12 cellular contexts compared by ENCODE assay signal in genomic region chr16:457732-458400, GRCh38. TPM values are rescaled to one million over a fixed set of nuclear protein-coding genes. Genes with fewer than 3 reads are reported as not detected.
A peak's percentile ranks its signal among the peaks of the same experiment; 100 is the strongest.
DNase-seq lines count a peak whose midpoint lies in the region; ATAC-seq and TF ChIP-seq lines count a peak whose summit lies in the region.
"Had no signal": no experiment of that assay in that cellular context is flagged by ENCODE, and none has a peak within 500 bp of the region (broad histone marks: within the 10 kb centered on the region; RNA-seq: fewer than 3 reads in every experiment).

No MANE protein-coding gene starts in this region.

- peak overlapping the region in 3 of 4 donors; percentile 59 to 79 (median 68) for H3K27ac ChIP-seq in gastroesophageal sphincter
- no peak overlapping the region for H3K27ac ChIP-seq in neuronal stem cell (replicated peaks; ENCODE audit: low read length)
- H3K27ac ChIP-seq in aorta (ENCODE audit: low read depth in 1 of 2, low read length in 2 of 2): peak overlapping the region in 1 of 2 donors; percentile 21

- peaks cover 0 to 34% (median 8%) of the 10 kb centered on the region in 3 donors for H3K4me1 ChIP-seq in gastroesophageal sphincter
- H3K4me1 ChIP-seq in neuronal stem cell (ENCODE audit: control insufficient read depth in 2 of 2, insufficient read depth in 1 of 2, low read depth in 1 of 2, low read length in 2 of 2): peaks cover 7 to 8% of the 10 kb centered on the region in 2 donors
- no peaks in the 10 kb centered on the region for H3K4me1 ChIP-seq in aorta (ENCODE audit: control insufficient read depth in 1 of 2, insufficient read depth in 2 of 2, low read length in 2 of 2)

- peak overlapping the region; percentile 57 for H3K18ac ChIP-seq in neuronal stem cell (ENCODE audit: low read length)

- no peak for TF ChIP-seq CTCF in gastroesophageal sphincter (IDR thresholded peaks at IDR 0.05)

- H3K4me3 ChIP-seq in gastroesophageal sphincter (no peak overlapping the region), neuronal stem cell (ENCODE audit: low read length in 2 of 2) (no peak overlapping the region), aorta (ENCODE audit: low read length in 2 of 2) (no peak overlapping the region)

- H3K23ac ChIP-seq in neuronal stem cell (ENCODE audit: low read depth, low read length, poor library complexity): peak overlapping the region; percentile 73

- H2BK15ac ChIP-seq in neuronal stem cell (ENCODE audit: low read length): no peak overlapping the region

- ATAC-seq in gastroesophageal sphincter: peak; percentile 24
- peak; percentile 47 for ATAC-seq in aorta (ENCODE audit: low FRiP score)

- peak overlapping the region; percentile 3 for H2BK12ac ChIP-seq in neuronal stem cell (ENCODE audit: low read length)

- DNase-seq in NCI-H82 (lab: John Stamatoyannopoulos, UW) (peak; percentile 14), NCI-H82 treated with DMSO at 0.1 percent for 48 hours (lab: John Stamatoyannopoulos, UW; ENCODE audit: unreplicated experiment) (no peak), neuronal stem cell (ENCODE audit: low spot score) (no peak), aorta (no peak), NCI-H1105 (lab: John Stamatoyannopoulos, UW) (no peak), glomerular visceral epithelial cell (ENCODE audit: extremely low spot score) (no peak), T-helper 2 cell (no peak)
- DNase-seq: ACHN; activated naive CD4-positive, alpha-beta T cell treated with anti-CD3 and anti-CD28 coated beads, Interleukin-2, amount 50 U/mL, for 16 hours; GOT3; NCI-H748 treated with DMSO at 0.1 percent for 48 hours had no signal

- no peak overlapping the region for H2BK120ac ChIP-seq in neuronal stem cell (ENCODE audit: low read depth, low read length)

- WGBS in gastroesophageal sphincter (ENCODE audit: low coverage in 1 of 2), 2 donors: 57 to 83% methylated on average over 1 to 8 of the region's 14 CpGs
- no CpG with 5 or more reads among the region's 14 CpGs for WGBS in neuronal stem cell (ENCODE audit: extremely low coverage in 2 of 2, insufficient read length in 2 of 2, insufficient replicate concordance in 1 of 2), 2 donors
- WGBS in aorta, 2 donors: 88 to 89% methylated on average over 14 of the region's 14 CpGs

- H2BK5ac ChIP-seq in neuronal stem cell (ENCODE audit: low read length): no peak overlapping the region

- peak overlapping the region; percentile 2 for H3K9ac ChIP-seq in neuronal stem cell (ENCODE audit: low read depth, low read length, poor library complexity)

- no peak for TF ChIP-seq POLR2A in gastroesophageal sphincter (IDR thresholded peaks at IDR 0.05)

- H3K36me3 ChIP-seq in gastroesophageal sphincter (peaks cover 0 to 18% of the 10 kb centered on the region in 2 donors), neuronal stem cell (replicated peaks in 1 of 2; ENCODE audit: control insufficient read depth in 2 of 2, insufficient read depth in 2 of 2, low read length in 2 of 2) (peaks cover 11 to 37% of the 10 kb centered on the region in 2 donors), aorta (ENCODE audit: control insufficient read depth in 1 of 2, insufficient read depth in 2 of 2, low read length in 1 of 2) (no peaks in the 10 kb centered on the region)

- H4K8ac ChIP-seq in neuronal stem cell (ENCODE audit: low read depth, low read length): no peak overlapping the region

- H3K14ac ChIP-seq in neuronal stem cell (ENCODE audit: low read length): peak overlapping the region; percentile 38

- peak overlapping the region; percentile 46 for H2AK5ac ChIP-seq in neuronal stem cell (ENCODE audit: low read depth, low read length)

- H3K27me3 ChIP-seq in gastroesophageal sphincter: no peaks in the 10 kb centered on the region
- no peaks in the 10 kb centered on the region for H3K27me3 ChIP-seq in neuronal stem cell (ENCODE audit: control insufficient read depth in 3 of 3, insufficient read depth in 3 of 3, low read depth in 1 of 3, low read length in 3 of 3)
- H3K27me3 ChIP-seq in aorta (ENCODE audit: control insufficient read depth in 1 of 2, insufficient read depth in 2 of 2, low read length in 1 of 2): no peaks in the 10 kb centered on the region

- H3K79me1 ChIP-seq in neuronal stem cell (ENCODE audit: low read depth, low read length): peaks cover 11% of the 10 kb centered on the region

- intact Hi-C loops in aorta (cut with DNase I): no loop called here

- TF ChIP-seq EP300 in gastroesophageal sphincter (IDR thresholded peaks at IDR 0.05): no peak

- H3K4me2 ChIP-seq in neuronal stem cell (ENCODE audit: insufficient read depth, low read length, poor library complexity, severe bottlenecking): no peak overlapping the region

- no peak overlapping the region for H4K91ac ChIP-seq in neuronal stem cell (ENCODE audit: low read depth, low read length, poor library complexity)

- no peak overlapping the region for H3K4ac ChIP-seq in neuronal stem cell (ENCODE audit: low read length)

- no peak overlapping the region for H2AFZ ChIP-seq in neuronal stem cell (ENCODE audit: low read length)

- H3K9me3 ChIP-seq in gastroesophageal sphincter (no peaks in the 10 kb centered on the region), neuronal stem cell (replicated peaks in 1 of 2; ENCODE audit: control insufficient read depth in 2 of 2, insufficient read depth in 1 of 2, low read depth in 1 of 2, low read length in 2 of 2) (no peaks in the 10 kb centered on the region), aorta (ENCODE audit: control insufficient read depth, low read length) (no peaks in the 10 kb centered on the region)

RNA-seq across cellular contexts. Expression of gene RAB11FIP3, which starts 32.4 kb away (rescaled TPM):
- total RNA-seq in gastroesophageal sphincter (10 to 100 TPM; 47.4 to 88.9 (median 58.6) TPM), aorta (10 to 100 TPM; 60.5 to 63.3 TPM)
- 24.4 TPM for polyA plus RNA-seq in neuronal stem cell (2013, experiment 1 of 2)
- polyA plus RNA-seq in neuronal stem cell (2013, experiment 2 of 2): 24.0 TPM
- 10 to 100 TPM; 22.0 to 68.8 TPM for polyA plus RNA-seq in aorta

RNA-seq across cellular contexts. Expression of gene DECR2, which starts 56.2 kb away (rescaled TPM):
- 10 to 100 TPM; 11.7 to 25.4 (median 19.9) TPM for total RNA-seq in gastroesophageal sphincter
- polyA plus RNA-seq in neuronal stem cell (2013, experiment 1 of 2): 17.1 TPM
- polyA plus RNA-seq in neuronal stem cell (2013, experiment 2 of 2): 17.8 TPM
- total RNA-seq in aorta: 10 to 100 TPM; 10.9 to 15.9 TPM
- polyA plus RNA-seq in aorta: 10 to 100 TPM; 16.2 to 21.8 TPM
